ENCODE assay signal across 8 cellular contexts in the genomic region with DNA sequence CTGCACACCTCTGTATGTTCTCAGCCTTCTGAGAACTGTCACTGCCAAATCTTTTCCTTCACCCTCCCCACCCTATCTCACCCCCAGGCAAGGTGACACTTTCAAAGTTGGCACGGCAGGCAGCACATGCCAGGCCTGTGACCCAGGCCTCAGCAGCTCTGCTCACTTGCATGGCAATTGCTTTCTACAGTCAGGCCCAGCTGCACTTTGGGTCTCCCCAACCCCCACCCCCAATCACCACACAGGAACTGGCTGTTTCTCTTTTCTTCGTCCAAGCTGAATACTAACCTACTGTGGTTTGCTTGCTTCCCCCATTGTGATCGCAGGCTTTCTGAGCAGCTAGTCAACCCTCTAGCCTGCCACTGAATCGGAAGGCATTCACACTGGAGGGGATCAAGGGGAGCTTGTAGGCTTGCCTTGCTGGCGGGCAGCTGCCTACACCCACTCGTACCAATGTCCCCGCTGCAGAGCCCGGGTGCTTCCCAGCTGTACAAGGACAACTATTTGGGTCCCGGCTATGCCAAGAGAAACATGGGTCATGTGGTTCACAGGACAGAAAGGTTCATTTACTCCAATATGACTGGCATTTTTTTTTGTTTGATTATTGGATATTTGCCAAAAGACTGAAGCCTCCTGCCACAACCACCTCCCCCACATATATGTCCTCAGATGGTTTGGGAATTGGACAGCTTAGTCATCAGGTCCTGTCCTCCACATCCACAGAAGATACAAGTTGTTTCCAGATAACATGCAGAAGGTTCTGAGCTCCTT. TPM values are rescaled to one million over a fixed set of nuclear protein-coding genes. Genes with fewer than 3 reads are reported as not detected.
DNase-seq lines count a peak whose midpoint lies in the region; ATAC-seq lines count a peak whose summit lies in the region.
"Had no signal": no experiment of that assay in that cellular context is flagged by ENCODE, and none has a peak within 500 bp of the region (broad histone marks: within the 10 kb centered on the region; RNA-seq: fewer than 3 reads in every experiment).

No MANE protein-coding gene starts in this region.

- peak; percentile 5 for DNase-seq in HCEC 1CT
- DNase-seq in OCI-M1 (lab: John Stamatoyannopoulos, UW) = peak; percentile 63
- DNase-seq in right cardiac atrium = peak in 1 of 3 donors; percentile 48
- DNase-seq in NK-92 (lab: John Stamatoyannopoulos, UW; ENCODE audit: unreplicated experiment) = no peak
- DNase-seq in activated CD4-positive, CD25-positive, alpha-beta regulatory T cell (lab: John Stamatoyannopoulos, UW) = no peak
- no peak for DNase-seq in NCI-H2081 treated with DMSO at 0.1 percent for 48 hours (lab: John Stamatoyannopoulos, UW)

- ATAC-seq in GM18511 (IDR thresholded peaks at IDR 0.05; ENCODE audit: unreplicated experiment) (peak; percentile 94), right cardiac atrium (peak; percentile 65 to 79)

- H3K27me3 ChIP-seq in right cardiac atrium (ENCODE audit: control insufficient read depth, insufficient read depth) = no peaks in the 10 kb centered on the region

- no peaks in the 10 kb centered on the region for H3K9me3 ChIP-seq in right cardiac atrium (ENCODE audit: control insufficient read depth, low read length)

- H3K4me3 ChIP-seq in right cardiac atrium (ENCODE audit: low read length) = no peak overlapping the region
- H3K4me3 ChIP-seq: SK-N-MC had no signal

- intact Hi-C loops in right cardiac atrium (cut with DNase I) = loop anchor here in 1 of 4 donors (10.0 kb wide), 1 partner anchor 58 kb away; no protein-coding TSS in a partner anchor

- no peaks in the 10 kb centered on the region for H3K4me1 ChIP-seq in right cardiac atrium (ENCODE audit: control insufficient read depth, insufficient read depth, low read length)

- WGBS in right cardiac atrium = 51% methylated on average over 9 of the region's 9 CpGs

- peak overlapping the region; percentile 11 for H3K27ac ChIP-seq in right cardiac atrium (ENCODE audit: low read length)
- H3K27ac ChIP-seq: SK-N-MC had no signal

RNA-seq across cellular contexts. Expression of a gene that starts 28.1 kb away (rescaled TPM):
- 1 to 10 TPM; 3.9 to 6.0 (median 5.3) TPM for total RNA-seq in right cardiac atrium
- 4.3 TPM for polyA plus RNA-seq in right cardiac atrium

RNA-seq across cellular contexts. Expression of a gene that starts 41.0 kb away (rescaled TPM):
- total RNA-seq in right cardiac atrium = 100 to 1,000 TPM; 172 to 213 (median 198) TPM
- 126 TPM for polyA plus RNA-seq in right cardiac atrium

Comparison
In these comparisons a context has a peak if more than half of its experiments do, and no peak if none do; other contexts are left out.
1. DNase-seq: peak in HCEC 1CT (single experiment) and OCI-M1 (single experiment); none in NK-92 (single experiment), activated CD4-positive, CD25-positive, alpha-beta regulatory T cell (0 of 4) and NCI-H2081 treated with DMSO at 0.1 percent for 48 hours (single experiment).